Comparison of ENCODE assay signal across 18 cellular contexts in the genomic region with DNA sequence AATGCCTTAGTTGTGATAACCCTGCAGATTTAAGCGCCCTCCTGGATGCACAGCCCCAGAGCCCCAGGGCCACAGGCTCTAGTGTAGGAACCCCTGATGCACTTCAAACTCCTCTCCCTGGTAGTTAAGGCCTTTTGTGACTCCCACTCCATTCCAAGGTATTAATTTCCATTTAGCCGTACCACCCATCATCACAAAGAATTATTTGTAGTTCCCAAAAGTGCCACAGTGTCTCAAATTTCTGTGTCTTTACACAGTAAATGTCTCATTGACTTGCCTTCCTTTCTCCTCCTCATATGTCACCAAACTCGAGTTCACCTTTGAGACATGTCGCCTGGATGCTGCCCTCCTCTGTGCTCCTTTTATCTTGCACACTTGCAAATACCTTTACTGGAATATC. TPM values are rescaled to one million over a fixed set of nuclear protein-coding genes. Genes with fewer than 3 reads are reported as not detected.
DNase-seq lines count a peak whose midpoint lies in the region; ATAC-seq and TF ChIP-seq lines count a peak whose summit lies in the region.
"Had no signal": no experiment of that assay in that cellular context is flagged by ENCODE, and none has a peak within 500 bp of the region (broad histone marks: within the 10 kb centered on the region; RNA-seq: fewer than 3 reads in every experiment).

No MANE protein-coding gene starts in this region.

- H3K27me3 ChIP-seq in CD4-positive, alpha-beta T cell (ENCODE audit: control insufficient read depth, insufficient read depth, low read length), result no peaks in the 10 kb centered on the region
- no peaks in the 10 kb centered on the region for H3K27me3 ChIP-seq in H9 (ENCODE audit: insufficient read depth, low read length)

- peak overlapping the region; percentile 11 for H3K27ac Mint-ChIP-seq in activated CD4-positive, alpha-beta T cell treated with anti-CD3 and anti-CD28 coated beads, Interleukin-2, amount 10 ng/mL, durations not matched to agents 24 days and 14 days
- H3K27ac Mint-ChIP-seq in CD4-positive, alpha-beta T cell, result peak overlapping the region; percentile 99
- peak overlapping the region; percentile 93 for H3K27ac Mint-ChIP-seq in central memory CD8-positive, alpha-beta T cell (ENCODE audit: low read depth)
- peak overlapping the region; percentile 15 for H3K27ac Mint-ChIP-seq in nephron progenitor cell
- H3K27ac Mint-ChIP-seq in endothelial cell (ENCODE audit: unreplicated experiment), result no peak overlapping the region
- H3K27ac Mint-ChIP-seq in H9, result peak overlapping the region in 1 of 3 experiments; percentile 10; a peak in 3 of 7 replicates
- H3K27ac Mint-ChIP-seq: HFFc6 had no signal

- no peak overlapping the region for H2BK120ac ChIP-seq in H9 (ENCODE audit: low read depth, low read length, poor library complexity, severe bottlenecking)

- H3K18ac ChIP-seq in H9 (ENCODE audit: insufficient read length, low read depth, low read length), result no peak overlapping the region

- no peaks in the 10 kb centered on the region for H3K4me1 ChIP-seq in H9 (ENCODE audit: insufficient read depth, low read length)

- H3K36me3 Mint-ChIP-seq in activated CD4-positive, alpha-beta T cell treated with anti-CD3 and anti-CD28 coated beads, Interleukin-2, amount 10 ng/mL, durations not matched to agents 24 days and 14 days (ENCODE audit: low read depth), result peaks cover 20% of the 10 kb centered on the region
- H3K36me3 Mint-ChIP-seq in CD4-positive, alpha-beta T cell (ENCODE audit: low read depth), result peaks cover 41% of the 10 kb centered on the region
- peaks cover 8% of the 10 kb centered on the region for H3K36me3 Mint-ChIP-seq in central memory CD8-positive, alpha-beta T cell (ENCODE audit: insufficient read depth)
- H3K36me3 Mint-ChIP-seq in nephron progenitor cell (ENCODE audit: low read depth) (peaks cover 34% of the 10 kb centered on the region), endothelial cell (ENCODE audit: low read depth, unreplicated experiment) (no peaks in the 10 kb centered on the region), H9 (ENCODE audit: insufficient read depth in 1 of 3, low read depth in 3 of 3) (peaks cover 12 to 26% (median 14%) of the 10 kb centered on the region in 3 experiments; a peak in 6 of 7 replicates)

- H3K79me1 ChIP-seq in H9 (ENCODE audit: insufficient read depth, low read depth, low read length, poor library complexity, severe bottlenecking), result no peaks in the 10 kb centered on the region

- H4K20me1 ChIP-seq in H9 (ENCODE audit: control insufficient read depth, insufficient read depth, insufficient read length), result no peaks in the 10 kb centered on the region

- H2BK12ac ChIP-seq in H9 (ENCODE audit: insufficient read length, low read depth, low read length), result no peak overlapping the region

- no peaks in the 10 kb centered on the region for H3K27me3 Mint-ChIP-seq in activated CD4-positive, alpha-beta T cell treated with anti-CD3 and anti-CD28 coated beads, Interleukin-2, amount 10 ng/mL, durations not matched to agents 24 days and 14 days
- no peaks in the 10 kb centered on the region for H3K27me3 Mint-ChIP-seq in CD4-positive, alpha-beta T cell
- no peaks in the 10 kb centered on the region for H3K27me3 Mint-ChIP-seq in central memory CD8-positive, alpha-beta T cell
- H3K27me3 Mint-ChIP-seq in nephron progenitor cell (ENCODE audit: low read depth, poor library complexity), result no peaks in the 10 kb centered on the region
- no peaks in the 10 kb centered on the region for H3K27me3 Mint-ChIP-seq in endothelial cell (ENCODE audit: unreplicated experiment)
- no peaks in the 10 kb centered on the region for H3K27me3 Mint-ChIP-seq in H9 (ENCODE audit: low read depth)

- H3K23ac ChIP-seq in H9 (ENCODE audit: insufficient read length, low read depth, low read length), result no peak overlapping the region

- CTCF ChIA-PET in CD4-positive, alpha-beta T cell (lab: Charles Lee), result no interaction called here

- no peak for TF ChIP-seq CTCF in CD4-positive, alpha-beta T cell (IDR thresholded peaks at IDR 0.05)
- no peak for TF ChIP-seq CTCF in nephron progenitor cell (IDR thresholded peaks at IDR 0.05)
- TF ChIP-seq CTCF in endothelial cell (IDR thresholded peaks at IDR 0.05; ENCODE audit: unreplicated experiment), result no peak
- TF ChIP-seq CTCF in H9 (conservative IDR thresholded peaks at IDR 0.05), result no peak

- H2AFZ ChIP-seq in H9 (ENCODE audit: low read length), result no peak overlapping the region

- no peaks in the 10 kb centered on the region for H3K23me2 ChIP-seq in H9 (ENCODE audit: insufficient read length, low read depth, low read length, poor library complexity, severe bottlenecking)

- H3T11ph ChIP-seq in H9 (ENCODE audit: low read length), result no peak overlapping the region

- WGBS in H9 (ENCODE audit: extremely low coverage, insufficient read length, low lambda C conversion rate), result no CpG with 5 or more reads among the region's 4 CpGs

- H3K4me3 Mint-ChIP-seq in activated CD4-positive, alpha-beta T cell treated with anti-CD3 and anti-CD28 coated beads, Interleukin-2, amount 10 ng/mL, durations not matched to agents 24 days and 14 days, result no peak overlapping the region
- no peak overlapping the region for H3K4me3 Mint-ChIP-seq in CD4-positive, alpha-beta T cell
- H3K4me3 Mint-ChIP-seq in central memory CD8-positive, alpha-beta T cell, result no peak overlapping the region
- H3K4me3 Mint-ChIP-seq in nephron progenitor cell (no peak overlapping the region), endothelial cell (ENCODE audit: unreplicated experiment) (no peak overlapping the region), H9 (no peak overlapping the region)
- H3K4me3 Mint-ChIP-seq: HFFc6 had no signal

- no peak overlapping the region for H2BK15ac ChIP-seq in H9 (ENCODE audit: low read depth, low read length)

- H3K79me2 ChIP-seq in H9 (ENCODE audit: insufficient read depth, low read length), result no peaks in the 10 kb centered on the region

- H3K9me3 ChIP-seq in CD4-positive, alpha-beta T cell (ENCODE audit: control insufficient read depth, low read length), result no peaks in the 10 kb centered on the region
- H3K9me3 ChIP-seq in H9 (ENCODE audit: control insufficient read depth, low read depth, low read length), result no peaks in the 10 kb centered on the region

- no peak overlapping the region for H4K5ac ChIP-seq in H9 (ENCODE audit: insufficient read length, low read depth, low read length)

- no peak overlapping the region for H3K56ac ChIP-seq in H9 (ENCODE audit: insufficient read length, low read depth, low read length)

- H3K27ac ChIP-seq in CD4-positive, alpha-beta T cell (ENCODE audit: low read depth, low read length), result no peak overlapping the region
- H3K27ac ChIP-seq in H9 (ENCODE audit: insufficient read length, low read depth, low read length), result no peak overlapping the region

- H2BK5ac ChIP-seq in H9 (ENCODE audit: insufficient read length, low read length), result no peak overlapping the region

- H4K91ac ChIP-seq in H9 (ENCODE audit: insufficient read length, low read depth, low read length), result no peak overlapping the region

- no peak overlapping the region for H2AK5ac ChIP-seq in H9 (ENCODE audit: insufficient read length, low read length)

- no peak overlapping the region for H3K4ac ChIP-seq in H9 (ENCODE audit: low read depth, low read length)

- H3K4me2 ChIP-seq in H9 (ENCODE audit: insufficient read depth, insufficient read length, low read length), result no peak overlapping the region

- no peak overlapping the region for H4K8ac ChIP-seq in H9 (replicated peaks; ENCODE audit: insufficient read length, low read depth, low read length)

- H3K9ac ChIP-seq in H9 (ENCODE audit: extremely low read depth, insufficient read length, low read length), result no peak overlapping the region

- intact Hi-C loops in activated CD4-positive, alpha-beta T cell treated with anti-CD3 and anti-CD28 coated beads, Interleukin-2, amount 10 ng/mL, durations not matched to agents 24 days and 14 days (cut with micrococcal nuclease), result loop anchor here (1.0 kb wide), 1 partner anchor 23 kb away; no protein-coding TSS in a partner anchor
- intact Hi-C loops in CD4-positive, alpha-beta T cell (cut with DNase I, micrococcal nuclease), result loop anchor here in 1 of 2 experiments (10.0 kb wide), 1 partner anchor 59 kb away; no protein-coding TSS in a partner anchor

- peaks cover 32% of the 10 kb centered on the region for H3K4me1 Mint-ChIP-seq in activated CD4-positive, alpha-beta T cell treated with anti-CD3 and anti-CD28 coated beads, Interleukin-2, amount 10 ng/mL, durations not matched to agents 24 days and 14 days
- H3K4me1 Mint-ChIP-seq in CD4-positive, alpha-beta T cell (ENCODE audit: low read depth), result peaks cover 42% of the 10 kb centered on the region
- peaks cover 17% of the 10 kb centered on the region for H3K4me1 Mint-ChIP-seq in central memory CD8-positive, alpha-beta T cell
- H3K4me1 Mint-ChIP-seq in nephron progenitor cell (peaks cover 20% of the 10 kb centered on the region), endothelial cell (ENCODE audit: unreplicated experiment) (peaks cover 5% of the 10 kb centered on the region), H9 (peaks cover 22 to 29% of the 10 kb centered on the region in 2 experiments)

- no peak overlapping the region for H2BK20ac ChIP-seq in H9 (ENCODE audit: low read depth, low read length, poor library complexity, severe bottlenecking)

- no peak overlapping the region for H3K14ac ChIP-seq in H9 (ENCODE audit: insufficient read depth, low read length)

- no peak for ATAC-seq in CD4-positive, alpha-beta T cell (ENCODE audit: poor library complexity)
- no peak for ATAC-seq in central memory CD8-positive, alpha-beta T cell (replicated peaks; ENCODE audit: extremely low read depth, poor library complexity, severe bottlenecking)
- ATAC-seq: PC-3 had no signal

- no peak for DNase-seq in activated CD4-positive, alpha-beta T cell treated with anti-CD3 and anti-CD28 coated beads, Interleukin-2, amount 10 ng/mL, durations not matched to agents 24 days and 14 days
- DNase-seq in activated CD4-positive, alpha-beta T cell treated with anti-CD3 and anti-CD28 coated beads, Interleukin-2, amount 50 U/mL, for 4 hours, result no peak
- DNase-seq in CD4-positive, alpha-beta T cell, result no peak
- DNase-seq in central memory CD8-positive, alpha-beta T cell (ENCODE audit: low spot score in 2 of 2), result no peak
- DNase-seq in nephron progenitor cell (no peak), endothelial cell (ENCODE audit: low spot score) (no peak), H9 (no peak), GF-D8 (lab: John Stamatoyannopoulos, UW) (no peak)
- DNase-seq: C1 segment of cervical spinal cord; DMS79; HFFc6; KBM-7; NCI-H1048; NCI-H146; NCI-H345; NCI-H526 treated with DMSO at 0.1 percent for 48 hours; NK-92 treated with Interleukin-12 subunit alpha and Interleukin-12 subunit beta, amount 100 ng/mL, for 24 hours; PC-3 had no signal

- H3K9me3 Mint-ChIP-seq in activated CD4-positive, alpha-beta T cell treated with anti-CD3 and anti-CD28 coated beads, Interleukin-2, amount 10 ng/mL, durations not matched to agents 24 days and 14 days, result no peaks in the 10 kb centered on the region
- H3K9me3 Mint-ChIP-seq in CD4-positive, alpha-beta T cell, result no peaks in the 10 kb centered on the region
- H3K9me3 Mint-ChIP-seq in central memory CD8-positive, alpha-beta T cell, result no peaks in the 10 kb centered on the region
- H3K9me3 Mint-ChIP-seq in nephron progenitor cell (no peaks in the 10 kb centered on the region), endothelial cell (ENCODE audit: unreplicated experiment) (no peaks in the 10 kb centered on the region), H9 (peaks cover 0 to 4% of the 10 kb centered on the region in 2 experiments; a peak in 1 of 5 replicates)
- H3K9me3 Mint-ChIP-seq: HFFc6 had no signal

- POLR2A ChIA-PET in CD4-positive, alpha-beta T cell (lab: Charles Lee), result interaction anchor here (0.7 kb wide), 1 partner anchor 10 kb away, joined by 3 read pairs; no protein-coding TSS in a partner anchor

RNA-seq across cellular contexts. Expression of gene PECR, which starts 25.9 kb away (rescaled TPM):
- 13.1 and 15.3 TPM in 2 replicates for total RNA-seq in activated CD4-positive, alpha-beta T cell treated with anti-CD3 and anti-CD28 coated beads, Interleukin-2, amount 10 ng/mL, durations not matched to agents 24 days and 14 days
- 10 to 100 TPM in 1 of 2 experiments, 1 to 10 TPM in 1; 9.1 to 10.3 TPM for total RNA-seq in CD4-positive, alpha-beta T cell
- total RNA-seq in endothelial cell (ENCODE audit: unreplicated experiment) (8.4 TPM), H9 (2021) (15.3 and 16.5 TPM in 2 replicates)

RNA-seq across cellular contexts. Expression of gene TMEM169, which starts 26.1 kb away (rescaled TPM):
- 0.51 and 0.97 TPM in 2 replicates for total RNA-seq in activated CD4-positive, alpha-beta T cell treated with anti-CD3 and anti-CD28 coated beads, Interleukin-2, amount 10 ng/mL, durations not matched to agents 24 days and 14 days
- under 1 TPM; 0.27 to 0.53 TPM for total RNA-seq in CD4-positive, alpha-beta T cell
- total RNA-seq in endothelial cell (ENCODE audit: unreplicated experiment) (3.2 TPM), H9 (2021) (0.97 and 1.0 TPM in 2 replicates)
- total RNA-seq: PC-3 had no signal

RNA-seq across cellular contexts. Expression of gene MREG, which starts 42.3 kb away (rescaled TPM):
- 10.6 and 10.9 TPM in 2 replicates for total RNA-seq in activated CD4-positive, alpha-beta T cell treated with anti-CD3 and anti-CD28 coated beads, Interleukin-2, amount 10 ng/mL, durations not matched to agents 24 days and 14 days
- total RNA-seq in CD4-positive, alpha-beta T cell, result 1 to 10 TPM; 1.8 to 2.8 TPM
- total RNA-seq in endothelial cell (ENCODE audit: unreplicated experiment) (26.1 TPM), H9 (2021) (21.0 and 21.8 TPM in 2 replicates)

RNA-seq across cellular contexts. Expression of gene XRCC5, which starts 53.5 kb away (rescaled TPM):
- 476 and 510 TPM in 2 replicates for total RNA-seq in activated CD4-positive, alpha-beta T cell treated with anti-CD3 and anti-CD28 coated beads, Interleukin-2, amount 10 ng/mL, durations not matched to agents 24 days and 14 days
- 100 to 1,000 TPM; 126 to 129 TPM for total RNA-seq in CD4-positive, alpha-beta T cell
- total RNA-seq in endothelial cell (ENCODE audit: unreplicated experiment), result 365 TPM
- 613 and 618 TPM in 2 replicates for total RNA-seq in H9 (2021)
